In genomic region chr2:85852078-85852790, GRCh38 we compare ENCODE assay signal across 12 cellular contexts. TPM values are rescaled to one million over a fixed set of nuclear protein-coding genes. Genes with fewer than 3 reads are reported as not detected.
A peak's percentile ranks its signal among the peaks of the same experiment; 100 is the strongest.
DNase-seq lines count a peak whose midpoint lies in the region; ATAC-seq and TF ChIP-seq lines count a peak whose summit lies in the region.
"Had no signal": no experiment of that assay in that cellular context is flagged by ENCODE, and none has a peak within 500 bp of the region (broad histone marks: within the 10 kb centered on the region; RNA-seq: fewer than 3 reads in every experiment).

No MANE protein-coding gene starts in this region.

- H3K9me3 Mint-ChIP-seq in activated T-cell treated with anti-CD3 and anti-CD28 coated beads, Interleukin-2, amount 50 U/mL, for 24 hours, result peaks cover 10% of the 10 kb centered on the region
- H3K9me3 Mint-ChIP-seq in activated CD4-positive, alpha-beta memory T cell treated with anti-CD3 and anti-CD28 coated beads, Interleukin-2, amount 10 ng/mL, durations not matched to agents 7 days and 5 days, result peaks cover 10% of the 10 kb centered on the region

- peaks cover 31% of the 10 kb centered on the region for H3K36me3 Mint-ChIP-seq in activated T-cell treated with anti-CD3 and anti-CD28 coated beads, Interleukin-2, amount 50 U/mL, for 24 hours (ENCODE audit: low read depth)
- H3K36me3 Mint-ChIP-seq in activated CD4-positive, alpha-beta memory T cell treated with anti-CD3 and anti-CD28 coated beads, Interleukin-2, amount 10 ng/mL, durations not matched to agents 7 days and 5 days (ENCODE audit: low read depth), result peaks cover 80% of the 10 kb centered on the region

- peak overlapping the region; percentile 97 for H3K27ac Mint-ChIP-seq in activated T-cell treated with anti-CD3 and anti-CD28 coated beads, Interleukin-2, amount 50 U/mL, for 24 hours
- H3K27ac Mint-ChIP-seq in activated CD4-positive, alpha-beta memory T cell treated with anti-CD3 and anti-CD28 coated beads, Interleukin-2, amount 10 ng/mL, durations not matched to agents 7 days and 5 days, result peak overlapping the region; percentile 100

- TF ChIP-seq EP300 in tibial nerve (IDR thresholded peaks at IDR 0.05), result no peak

- peaks cover 76% of the 10 kb centered on the region for H3K4me1 Mint-ChIP-seq in activated T-cell treated with anti-CD3 and anti-CD28 coated beads, Interleukin-2, amount 50 U/mL, for 24 hours (ENCODE audit: low read depth)
- peaks cover 68% of the 10 kb centered on the region for H3K4me1 Mint-ChIP-seq in activated CD4-positive, alpha-beta memory T cell treated with anti-CD3 and anti-CD28 coated beads, Interleukin-2, amount 10 ng/mL, durations not matched to agents 7 days and 5 days

- DNase-seq in activated T-cell treated with anti-CD3 and anti-CD28 coated beads, Interleukin-2, amount 50 U/mL, for 24 hours, result no peak
- DNase-seq in activated T-cell treated with anti-CD3 and anti-CD28 coated beads for 4 hours, result no peak
- DNase-seq in activated CD4-positive, alpha-beta memory T cell treated with anti-CD3 and anti-CD28 coated beads, Interleukin-2, amount 10 ng/mL, durations not matched to agents 7 days and 5 days, result peak; percentile 15
- DNase-seq in tibial nerve (ENCODE audit: low spot score in 2 of 2), result no peak
- no peak for DNase-seq in cerebellum (ENCODE audit: low spot score)
- DNase-seq in stimulated activated naive CD4-positive, alpha-beta T cell treated with Interleukin-2 at 50 U/mL for 16 hours (lab: John Stamatoyannopoulos, UW), result no peak
- DNase-seq: GF-D8, NCI-H510A had no signal

- no peak for TF ChIP-seq CTCF in tibial nerve (IDR thresholded peaks at IDR 0.05)

- H3K27me3 ChIP-seq in layer of hippocampus (ENCODE audit: control insufficient read depth, insufficient read depth, low read length) (no peaks in the 10 kb centered on the region), tibial nerve (no peaks in the 10 kb centered on the region)
- H3K27me3 ChIP-seq: breast epithelium, SJSA1 had no signal

- POLR2A ChIA-PET in activated CD4-positive, alpha-beta memory T cell treated with anti-CD3 and anti-CD28 coated beads, Interleukin-2, amount 10 ng/mL, durations not matched to agents 7 days and 5 days (lab: Charles Lee), result interaction anchor here (0.7 to 5.6 kb wide), 16 partner anchors 9 to 254 kb away, joined by 3 to 70 read pairs (median 6); partner anchors contain the start of genes POLR1A, PTCD3 and ST3GAL5

- CTCF ChIA-PET in activated CD4-positive, alpha-beta memory T cell treated with anti-CD3 and anti-CD28 coated beads, Interleukin-2, amount 10 ng/mL, durations not matched to agents 7 days and 5 days (lab: Charles Lee), result interaction anchor here (1.1 to 6.4 kb wide), 8 partner anchors 12 to 227 kb away, joined by 3 to 42 read pairs (median 8); partner anchors contain the start of gene ST3GAL5

- H3K27ac ChIP-seq in layer of hippocampus (ENCODE audit: low read depth, low read length) (peak overlapping the region; percentile 66), tibial nerve (peak overlapping the region in 3 of 4 donors; percentile 76 to 80 (median 79))
- H3K27ac ChIP-seq: SJSA1 had no signal

- no peak for TF ChIP-seq POLR2A in tibial nerve (IDR thresholded peaks at IDR 0.05)

- peaks cover 0 to 19% (median 8%) of the 10 kb centered on the region in 4 donors for H3K4me1 ChIP-seq in tibial nerve

- no peaks in the 10 kb centered on the region for H3K27me3 Mint-ChIP-seq in activated T-cell treated with anti-CD3 and anti-CD28 coated beads, Interleukin-2, amount 50 U/mL, for 24 hours
- H3K27me3 Mint-ChIP-seq in activated CD4-positive, alpha-beta memory T cell treated with anti-CD3 and anti-CD28 coated beads, Interleukin-2, amount 10 ng/mL, durations not matched to agents 7 days and 5 days, result no peaks in the 10 kb centered on the region

- ATAC-seq in SK-N-SH treated with all-trans-retinoic acid at 6 μM for 48 hours, result no peak

- H3K36me3 ChIP-seq in tibial nerve, result peaks cover 0 to 85% (median 3%) of the 10 kb centered on the region in 3 donors
- H3K36me3 ChIP-seq: breast epithelium had no signal

- 91% methylated on average over 9 of the region's 9 CpGs for WGBS in tibial nerve, 2 donors

- no peak overlapping the region for H3K4me3 ChIP-seq in tibial nerve
- H3K4me3 ChIP-seq: SJSA1 had no signal

- H3K9me3 ChIP-seq in tibial nerve, result no peaks in the 10 kb centered on the region
- H3K9me3 ChIP-seq: breast epithelium, SJSA1 had no signal

- H3K4me3 Mint-ChIP-seq in activated T-cell treated with anti-CD3 and anti-CD28 coated beads, Interleukin-2, amount 50 U/mL, for 24 hours, result peak overlapping the region; percentile 71
- peak overlapping the region; percentile 84 for H3K4me3 Mint-ChIP-seq in activated CD4-positive, alpha-beta memory T cell treated with anti-CD3 and anti-CD28 coated beads, Interleukin-2, amount 10 ng/mL, durations not matched to agents 7 days and 5 days

TF ChIP-seq in SK-N-SH treated with all-trans-retinoic acid at 6 μM for 48 hours, 23 proteins besides CTCF, POLR2A, EP300 and RAD21:
- TF ChIP-seq RARB (CRISPR knock-in tag; IDR thresholded peaks at IDR 0.05) (no peak), PPARA (CRISPR knock-in tag; IDR thresholded peaks at IDR 0.05; ENCODE audit: borderline replicate concordance) (no peak), ZNF565 (CRISPR knock-in tag; conservative IDR thresholded peaks at IDR 0.05; ENCODE audit: low read depth) (no peak), TCF4 (CRISPR knock-in tag; IDR thresholded peaks at IDR 0.05; ENCODE audit: borderline replicate concordance) (no peak), ISL1 (CRISPR knock-in tag; IDR thresholded peaks at IDR 0.05) (no peak)

RNA-seq across cellular contexts. Expression of gene ST3GAL5, which starts 36.6 kb away (rescaled TPM):
- 10 to 100 TPM; 58.3 to 67.1 TPM for total RNA-seq in activated CD4-positive, alpha-beta memory T cell treated with anti-CD3 and anti-CD28 coated beads, Interleukin-2, amount 10 ng/mL, durations not matched to agents 7 days and 5 days
- 10 to 100 TPM; 30.9 to 37.4 (median 32.9) TPM for total RNA-seq in tibial nerve
- total RNA-seq in cerebellum, result 61.9 TPM
